ENCODE assay signal across 8 cellular contexts in genomic region chr12:110826592-110827200, GRCh38. TPM values are rescaled to one million over a fixed set of nuclear protein-coding genes. Genes with fewer than 3 reads are reported as not detected.
DNase-seq lines count a peak whose midpoint lies in the region; ATAC-seq and TF ChIP-seq lines count a peak whose summit lies in the region.

No MANE protein-coding gene starts in this region.

- peak; percentile 82 for ATAC-seq in GM19035 (IDR thresholded peaks at IDR 0.05; ENCODE audit: unreplicated experiment)
- peak; percentile 84 for ATAC-seq in natural killer cell treated with Interleukin-12 subunit alpha and Interleukin-12 subunit beta and Interleukin-15 and Interleukin-18, amount 100 ng/mL, for 72 hours
- ATAC-seq in stimulated activated naive B cell treated with anti-CD40 and anti-IgM and Interleukin-4, amounts not matched to agents 10 μg/mL and 1 μg/mL and 100 μg/mL, for 72 hours (replicated peaks): peak; percentile 99

- peak overlapping the region; percentile 49 for H3K4me3 Mint-ChIP-seq in natural killer cell treated with Interleukin-12 subunit alpha and Interleukin-12 subunit beta and Interleukin-15 and Interleukin-18, amount 100 ng/mL, for 72 hours
- peak overlapping the region; percentile 75 to 82 for H3K4me3 Mint-ChIP-seq in stimulated activated naive B cell treated with anti-CD40 and anti-IgM and Interleukin-4, amounts not matched to agents 10 μg/mL and 1 μg/mL and 100 μg/mL, for 72 hours

- peaks cover 3% of the 10 kb centered on the region for H3K27me3 ChIP-seq in AG04450 (ENCODE audit: control insufficient read depth, insufficient read depth, low read length)
- peaks cover 0 to 5% (median 0%) of the 10 kb centered on the region in 4 donors for H3K27me3 ChIP-seq in esophagus squamous epithelium

- H3K9me3 Mint-ChIP-seq in natural killer cell treated with Interleukin-12 subunit alpha and Interleukin-12 subunit beta and Interleukin-15 and Interleukin-18, amount 100 ng/mL, for 72 hours: no peaks in the 10 kb centered on the region
- H3K9me3 Mint-ChIP-seq in stimulated activated naive B cell treated with anti-CD40 and anti-IgM and Interleukin-4, amounts not matched to agents 10 μg/mL and 1 μg/mL and 100 μg/mL, for 72 hours: no peaks in the 10 kb centered on the region

- H3K36me3 ChIP-seq in esophagus squamous epithelium: no peaks in the 10 kb centered on the region

- H3K27ac ChIP-seq in AG04450 (ENCODE audit: low read depth, low read length) (no peak overlapping the region), esophagus squamous epithelium (no peak overlapping the region)

- H3K27ac Mint-ChIP-seq in natural killer cell treated with Interleukin-12 subunit alpha and Interleukin-12 subunit beta and Interleukin-15 and Interleukin-18, amount 100 ng/mL, for 72 hours: no peak overlapping the region
- peak overlapping the region; percentile 42 for H3K27ac Mint-ChIP-seq in stimulated activated naive B cell treated with anti-CD40 and anti-IgM and Interleukin-4, amounts not matched to agents 10 μg/mL and 1 μg/mL and 100 μg/mL, for 72 hours

- TF ChIP-seq POLR2A in esophagus squamous epithelium (IDR thresholded peaks at IDR 0.05): no peak

- peak; percentile 66 for TF ChIP-seq CTCF in AG04450 (IDR thresholded peaks at IDR 0.05; ENCODE audit: low read depth, low read length)
- TF ChIP-seq CTCF in esophagus squamous epithelium (IDR thresholded peaks at IDR 0.05): peak; percentile 73 to 89 (median 82)

- H3K4me3 ChIP-seq in AG04450 (ENCODE audit: low read depth, low read length): peak overlapping the region; percentile 31; the same call in 1 of the 2 replicates
- H3K4me3 ChIP-seq in Jurkat, Clone E6-1 (ENCODE audit: low read length): peak overlapping the region; percentile 34
- H3K4me3 ChIP-seq in esophagus squamous epithelium: peak overlapping the region in 1 of 4 donors; percentile 49

- H3K27me3 Mint-ChIP-seq in natural killer cell treated with Interleukin-12 subunit alpha and Interleukin-12 subunit beta and Interleukin-15 and Interleukin-18, amount 100 ng/mL, for 72 hours: peaks cover 6 to 7% of the 10 kb centered on the region in 2 donors
- H3K27me3 Mint-ChIP-seq in stimulated activated naive B cell treated with anti-CD40 and anti-IgM and Interleukin-4, amounts not matched to agents 10 μg/mL and 1 μg/mL and 100 μg/mL, for 72 hours: peaks cover 4 to 6% of the 10 kb centered on the region in 2 donors

- H3K4me1 ChIP-seq in esophagus squamous epithelium: peaks cover 0 to 8% (median 0%) of the 10 kb centered on the region in 3 donors

- DNase-seq in AG04450 (ENCODE audit: low read depth, low spot score): peak; percentile 34
- DNase-seq in Jurkat, Clone E6-1 (ENCODE audit: low read depth, low spot score): peak; percentile 78
- DNase-seq in OCI-M1 (lab: John Stamatoyannopoulos, UW): peak; percentile 96
- DNase-seq in activated T-cell treated with anti-CD3 and anti-CD28 coated beads for 24 hours (ENCODE audit: low read depth): peak; percentile 81
- DNase-seq in esophagus squamous epithelium (lab: John Stamatoyannopoulos, UW): peak; percentile 28
- peak; percentile 72 for DNase-seq in natural killer cell treated with Interleukin-12 subunit alpha and Interleukin-12 subunit beta and Interleukin-15 and Interleukin-18, amount 100 ng/mL, for 72 hours (ENCODE audit: low spot score)
- DNase-seq in stimulated activated naive B cell treated with anti-CD40 and anti-IgM and Interleukin-4, amounts not matched to agents 10 μg/mL and 1 μg/mL and 100 μg/mL, for 72 hours: peak; percentile 78

- H3K9me3 ChIP-seq in AG04450 (ENCODE audit: control insufficient read depth, insufficient read depth, low read length) (no peaks in the 10 kb centered on the region), esophagus squamous epithelium (no peaks in the 10 kb centered on the region)

- 46 to 56% methylated on average over 2 to 7 of the region's 14 CpGs for WGBS in esophagus squamous epithelium, 2 donors

- intact Hi-C loops in esophagus squamous epithelium (cut with DNase I): loop anchor here (10.0 kb wide), 1 partner anchor 202 kb away; no protein-coding TSS in a partner anchor

- no peaks in the 10 kb centered on the region for H3K36me3 Mint-ChIP-seq in natural killer cell treated with Interleukin-12 subunit alpha and Interleukin-12 subunit beta and Interleukin-15 and Interleukin-18, amount 100 ng/mL, for 72 hours
- no peaks in the 10 kb centered on the region for H3K36me3 Mint-ChIP-seq in stimulated activated naive B cell treated with anti-CD40 and anti-IgM and Interleukin-4, amounts not matched to agents 10 μg/mL and 1 μg/mL and 100 μg/mL, for 72 hours

- H3K4me1 Mint-ChIP-seq in natural killer cell treated with Interleukin-12 subunit alpha and Interleukin-12 subunit beta and Interleukin-15 and Interleukin-18, amount 100 ng/mL, for 72 hours (ENCODE audit: low read depth in 2 of 2): peaks cover 5% of the 10 kb centered on the region in 2 donors
- peaks cover 9 to 12% of the 10 kb centered on the region in 2 donors for H3K4me1 Mint-ChIP-seq in stimulated activated naive B cell treated with anti-CD40 and anti-IgM and Interleukin-4, amounts not matched to agents 10 μg/mL and 1 μg/mL and 100 μg/mL, for 72 hours

- POLR2A ChIA-PET in AG04450 (lab: Yijun Ruan, JAX): no interaction called here

- CTCF ChIA-PET in AG04450 (lab: Charles Lee): interaction anchor here (0.6 to 1.2 kb wide), 5 partner anchors 8 to 377 kb away, joined by 3 to 6 read pairs (median 3); partner anchors contain the start of gene ARPC3

RNA-seq across cellular contexts. Expression of gene CCDC63, which starts 20.1 kb away (rescaled TPM):
- not detected in 2 replicates for polyA plus RNA-seq in AG04450 (2011; rRNA removed)
- polyA minus RNA-seq in AG04450 (2011; rRNA and poly(A)+ RNA removed): not detected in 2 replicates
- not detected for polyA plus RNA-seq in Jurkat, Clone E6-1 (2012; ENCODE audit: insufficient read depth, insufficient read length)
- not detected for total RNA-seq in esophagus squamous epithelium
- total RNA-seq in natural killer cell treated with Interleukin-12 subunit alpha and Interleukin-12 subunit beta and Interleukin-15 and Interleukin-18, amount 100 ng/mL, for 72 hours: not detected

Comparison
In these comparisons a context has a peak if more than half of its experiments do, and no peak if none do; other contexts are left out.
1. DNase-seq: peak in every context shown above with its lines; median percentile 96 in OCI-M1; 81 in activated T-cell treated with anti-CD3 and anti-CD28 coated beads for 24 hours; 78 in Jurkat, Clone E6-1; 78 in stimulated activated naive B cell treated with anti-CD40 and anti-IgM and Interleukin-4, amounts not matched to agents 10 μg/mL and 1 μg/mL and 100 μg/mL, for 72 hours; 72 in natural killer cell treated with Interleukin-12 subunit alpha and Interleukin-12 subunit beta and Interleukin-15 and Interleukin-18, amount 100 ng/mL, for 72 hours; 34 in AG04450; 28 in esophagus squamous epithelium.